In genomic region chr2:38184964-38185603, GRCh38 we compare ENCODE assay signal across 9 cellular contexts.
DNase-seq lines count a peak whose midpoint lies in the region; ATAC-seq and TF ChIP-seq lines count a peak whose summit lies in the region.
"Had no signal": no experiment of that assay in that cellular context is flagged by ENCODE, and none has a peak within 500 bp of the region (broad histone marks: within the 10 kb centered on the region; RNA-seq: fewer than 3 reads in every experiment).

No MANE protein-coding gene starts in this region.

- H3K36me3 ChIP-seq in left lung, result no peaks in the 10 kb centered on the region

- H3K36me3 Mint-ChIP-seq in progenitor cell of endocrine pancreas (ENCODE audit: insufficient read depth), result no peaks in the 10 kb centered on the region

- H3K4me1 ChIP-seq in left lung, result peaks cover 4 to 26% of the 10 kb centered on the region in 2 donors

- H3K9me3 ChIP-seq in left lung, result no peaks in the 10 kb centered on the region

- H3K9me3 Mint-ChIP-seq in progenitor cell of endocrine pancreas (ENCODE audit: low read depth), result no peaks in the 10 kb centered on the region

- H3K27ac Mint-ChIP-seq in progenitor cell of endocrine pancreas, result no peak overlapping the region

- H3K27me3 Mint-ChIP-seq in progenitor cell of endocrine pancreas, result no peaks in the 10 kb centered on the region

- no peak for TF ChIP-seq POLR2A in GM18505 (IDR thresholded peaks at IDR 0.05; ENCODE audit: borderline replicate concordance, extremely low read depth, insufficient read depth, insufficient read length)

- TF ChIP-seq CTCF in left lung (IDR thresholded peaks at IDR 0.05), result no peak
- no peak for TF ChIP-seq CTCF in progenitor cell of endocrine pancreas (IDR thresholded peaks at IDR 0.05; ENCODE audit: unreplicated experiment)

- intact Hi-C loops in left lung (cut with DNase I), result no loop called here

- peak; percentile 93 for ATAC-seq in GM18505 (IDR thresholded peaks at IDR 0.05; ENCODE audit: unreplicated experiment)
- ATAC-seq in GM21825 (IDR thresholded peaks at IDR 0.05; ENCODE audit: unreplicated experiment), result peak; percentile 91
- peak; percentile 23 for ATAC-seq in left lung

- peak overlapping the region; percentile 45 to 58 for H3K27ac ChIP-seq in left lung

- H3K27me3 ChIP-seq in left lung, result no peaks in the 10 kb centered on the region

- no peaks in the 10 kb centered on the region for H3K4me1 Mint-ChIP-seq in progenitor cell of endocrine pancreas (ENCODE audit: low read depth)

- peak; percentile 67 for DNase-seq in M059J (ENCODE audit: low read depth)
- no peak for DNase-seq in left lung
- DNase-seq in nucleus accumbens (lab: John Stamatoyannopoulos, UW), result no peak
- no peak for DNase-seq in progenitor cell of endocrine pancreas (ENCODE audit: low spot score, unreplicated experiment)
- no peak for DNase-seq in kidney glomerular epithelial cell (lab: John Stamatoyannopoulos, UW)
- no peak for DNase-seq in NCI-H1694 (lab: John Stamatoyannopoulos, UW)
- DNase-seq: activated CD4-positive, CD25-positive, alpha-beta regulatory T cell treated with anti-CD3 and anti-CD28 coated beads, Interleukin-2, amount 50 U/mL, for 72 hours had no signal

- no peak overlapping the region for H3K4me3 ChIP-seq in left lung

- H3K4me3 Mint-ChIP-seq in progenitor cell of endocrine pancreas (ENCODE audit: low read depth), result no peak overlapping the region

Comparison
In these comparisons a context has a peak if more than half of its experiments do, and no peak if none do; other contexts are left out.
1. ATAC-seq: peak in every context shown above with its lines; median percentile 93 in GM18505; 91 in GM21825; 23 in left lung.